ENCODE assay signal across 34 cellular contexts in genomic region chr13:37076818-37077217, GRCh38. TPM values are rescaled to one million over a fixed set of nuclear protein-coding genes. Genes with fewer than 3 reads are reported as not detected.
"Had no signal": no experiment of that assay in that cellular context is flagged by ENCODE, and none has a peak within 500 bp of the region (broad histone marks: within the 10 kb centered on the region; RNA-seq: fewer than 3 reads in every experiment).

No MANE protein-coding gene starts in this region.

- FAIRE-seq: urothelium cell line had no signal

- H3K27ac Mint-ChIP-seq: stimulated activated effector memory CD8-positive, alpha-beta T cell treated with anti-CD3 and anti-CD28 coated beads, Interleukin-12 subunit alpha, Interleukin-12 subunit beta, amount 100 ng/mL, for 72 hours; stimulated activated memory B cell treated with anti-CD40 and anti-IgM and Interleukin-4, amounts not matched to agents 10 μg/mL and 1 μg/mL and 100 μg/mL, for 72 hours; stimulated activated naive B cell treated with anti-CD40 and anti-IgM and Interleukin-4, amounts not matched to agents 10 μg/mL and 1 μg/mL and 100 μg/mL, for 72 hours; stimulated activated naive CD8-positive, alpha-beta T cell treated with anti-CD3 and anti-CD28 coated beads, Interleukin-15, amount 100 ng/mL, for 72 hours; stimulated activated naive CD8-positive, alpha-beta T cell treated with anti-CD3 and anti-CD28 coated beads, Interleukin-15, Interleukin-2, amounts not matched to agents 100 ng/mL and 50 ng/mL, for 24 hours; type B pancreatic cell had no signal

- H3K36me3 Mint-ChIP-seq: stimulated activated effector memory CD8-positive, alpha-beta T cell treated with anti-CD3 and anti-CD28 coated beads, Interleukin-12 subunit alpha, Interleukin-12 subunit beta, amount 100 ng/mL, for 72 hours; stimulated activated memory B cell treated with anti-CD40 and anti-IgM and Interleukin-4, amounts not matched to agents 10 μg/mL and 1 μg/mL and 100 μg/mL, for 72 hours; stimulated activated naive B cell treated with anti-CD40 and anti-IgM and Interleukin-4, amounts not matched to agents 10 μg/mL and 1 μg/mL and 100 μg/mL, for 72 hours; type B pancreatic cell had no signal

- H3K27me3 Mint-ChIP-seq: stimulated activated memory B cell treated with anti-CD40 and anti-IgM and Interleukin-4, amounts not matched to agents 10 μg/mL and 1 μg/mL and 100 μg/mL, for 72 hours; stimulated activated naive CD8-positive, alpha-beta T cell treated with anti-CD3 and anti-CD28 coated beads, Interleukin-15, amount 100 ng/mL, for 72 hours; type B pancreatic cell had no signal

- H3K4me3 Mint-ChIP-seq: stimulated activated effector memory CD8-positive, alpha-beta T cell treated with anti-CD3 and anti-CD28 coated beads, Interleukin-12 subunit alpha, Interleukin-12 subunit beta, amount 100 ng/mL, for 72 hours; stimulated activated memory B cell treated with anti-CD40 and anti-IgM and Interleukin-4, amounts not matched to agents 10 μg/mL and 1 μg/mL and 100 μg/mL, for 72 hours; stimulated activated naive B cell treated with anti-CD40 and anti-IgM and Interleukin-4, amounts not matched to agents 10 μg/mL and 1 μg/mL and 100 μg/mL, for 72 hours; stimulated activated naive CD8-positive, alpha-beta T cell treated with anti-CD3 and anti-CD28 coated beads, Interleukin-15, amount 100 ng/mL, for 72 hours; stimulated activated naive CD8-positive, alpha-beta T cell treated with anti-CD3 and anti-CD28 coated beads, Interleukin-15, Interleukin-2, amounts not matched to agents 100 ng/mL and 50 ng/mL, for 24 hours; type B pancreatic cell had no signal

- H3K4me3 ChIP-seq: stomach, suprapubic skin, testis, thoracic aorta, thyroid gland, tibial artery, tibial nerve, transverse colon, upper lobe of left lung, upper lobe of right lung, uterus, vagina had no signal

- H3K36me3 ChIP-seq: stomach, suprapubic skin, thoracic aorta, thyroid gland, tibial artery, tibial nerve, transverse colon, upper lobe of left lung, upper lobe of right lung, uterus, vagina had no signal

- DNase-seq: stimulated activated CD4-positive, alpha-beta T cell treated with anti-CD3 and anti-CD28 coated beads, Interleukin-2, amount 100 ng/mL, for 48 hours; stimulated activated CD4-positive, alpha-beta T cell treated with anti-CD3 and anti-CD28 coated beads, Interleukin-4, amount 100 ng/mL, for 1 hour; stimulated activated CD4-positive, alpha-beta T cell treated with anti-CD3 and anti-CD28 coated beads, Interleukin-4, amount 100 ng/mL, for 24 hours; stimulated activated CD4-positive, alpha-beta T cell treated with anti-CD3 and anti-CD28 coated beads, Interleukin-4, amount 100 ng/mL, for 4 hours; stimulated activated CD8-positive, alpha-beta memory T cell treated with anti-CD3 and anti-CD28 coated beads, Interleukin-4, amount 100 ng/mL, for 48 hours; stimulated activated naive B cell treated with anti-CD40 and anti-IgM and Interleukin-4, amounts not matched to agents 10 μg/mL and 1 μg/mL and 100 μg/mL, for 72 hours; stimulated activated naive CD4-positive, alpha-beta T cell; stimulated activated naive CD4-positive, alpha-beta T cell treated with Interleukin-2 at 50 U/mL for 16 hours; stimulated activated naive CD8-positive, alpha-beta T cell treated with anti-CD3 and anti-CD28 coated beads, Interleukin-15, amount 100 ng/mL, for 72 hours; stimulated activated naive CD8-positive, alpha-beta T cell treated with anti-CD3 and anti-CD28 coated beads, Interleukin-15, Interleukin-2, amounts not matched to agents 100 U/mL and 50 U/mL, for 24 hours; stomach; substantia nigra; testis; thyroid gland; tibial artery; transverse colon; trophoblast cell; upper lobe of left lung; upper lobe of right lung; uterus had no signal

- ATAC-seq: stimulated activated effector memory CD8-positive, alpha-beta T cell treated with anti-CD3 and anti-CD28 coated beads, Interleukin-12 subunit alpha, Interleukin-12 subunit beta, amount 100 ng/mL, for 72 hours; stimulated activated memory B cell treated with anti-CD40 and anti-IgM and Interleukin-4, amounts not matched to agents 10 μg/mL and 1 μg/mL and 100 μg/mL, for 72 hours; stimulated activated naive B cell treated with anti-CD40 and anti-IgM and Interleukin-4, amounts not matched to agents 10 μg/mL and 1 μg/mL and 100 μg/mL, for 72 hours; stimulated activated naive CD8-positive, alpha-beta T cell treated with anti-CD3 and anti-CD28 coated beads, Interleukin-15, amount 100 ng/mL, for 72 hours; stimulated activated naive CD8-positive, alpha-beta T cell treated with anti-CD3 and anti-CD28 coated beads, Interleukin-15, Interleukin-2, amounts not matched to agents 100 U/mL and 50 U/mL, for 24 hours; upper lobe of right lung had no signal

- H3K27me3 ChIP-seq: stomach, suprapubic skin, testis, thyroid gland, tibial artery, tibial nerve, transverse colon, upper lobe of left lung, upper lobe of right lung, uterus, vagina had no signal

- H3K4me1 ChIP-seq: stomach, suprapubic skin, testis, tibial artery, tibial nerve, transverse colon, upper lobe of left lung, upper lobe of right lung, uterus, vagina had no signal

- H3K27ac ChIP-seq: stomach, suprapubic skin, testis, thoracic aorta, thyroid gland, tibial artery, tibial nerve, transverse colon, upper lobe of left lung, upper lobe of right lung, uterus, vagina had no signal

- H3K9me3 ChIP-seq: stomach, suprapubic skin, testis, thoracic aorta, thyroid gland, tibial artery, tibial nerve, transverse colon, upper lobe of left lung, upper lobe of right lung, uterus, vagina had no signal

- H3K4me1 Mint-ChIP-seq: stimulated activated effector memory CD8-positive, alpha-beta T cell treated with anti-CD3 and anti-CD28 coated beads, Interleukin-12 subunit alpha, Interleukin-12 subunit beta, amount 100 ng/mL, for 72 hours; stimulated activated memory B cell treated with anti-CD40 and anti-IgM and Interleukin-4, amounts not matched to agents 10 μg/mL and 1 μg/mL and 100 μg/mL, for 72 hours; stimulated activated naive B cell treated with anti-CD40 and anti-IgM and Interleukin-4, amounts not matched to agents 10 μg/mL and 1 μg/mL and 100 μg/mL, for 72 hours; stimulated activated naive CD8-positive, alpha-beta T cell treated with anti-CD3 and anti-CD28 coated beads, Interleukin-15, amount 100 ng/mL, for 72 hours had no signal

RNA-seq across cellular contexts. Expression of gene CSNK1A1L, which starts 28.6 kb away (rescaled TPM):
- total RNA-seq: stomach, subcutaneous adipose tissue, suprapubic skin, temporal lobe, thoracic aorta, thyroid gland, tibial nerve, transverse colon, upper lobe of left lung, upper lobe of right lung, ureter, urinary bladder, uterus, vagina had no signal
- polyA plus RNA-seq: stomach, thymus, urinary bladder had no signal
